In the genomic region with DNA sequence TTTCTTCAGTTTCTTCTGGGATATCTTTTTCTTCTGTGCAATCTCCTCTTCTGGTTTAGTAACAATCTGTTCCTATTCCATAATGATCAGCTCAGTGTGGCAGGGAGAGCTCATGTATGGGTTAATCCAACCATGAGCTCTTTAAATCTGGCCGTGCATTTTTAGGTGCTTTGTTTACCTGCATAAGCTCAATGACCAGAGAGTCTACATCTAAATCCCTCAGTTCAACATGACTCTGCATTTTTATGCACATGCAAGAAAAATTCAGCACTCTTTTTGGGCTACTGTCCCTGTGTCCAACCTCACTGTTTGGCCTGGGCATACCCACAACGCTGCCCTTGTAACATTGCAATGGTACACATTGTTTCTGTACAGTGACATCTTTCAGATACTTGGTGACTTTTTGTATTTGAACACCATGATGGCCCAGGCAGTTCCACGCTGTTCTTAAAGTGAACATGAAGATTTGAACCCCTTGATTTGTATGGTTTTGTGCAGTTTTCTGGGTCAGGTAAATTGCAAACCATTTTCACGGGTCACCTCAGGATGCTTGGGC, we compare ENCODE assay signal across 3 cellular contexts.
A peak's percentile ranks its signal among the peaks of the same experiment; 100 is the strongest.
TF ChIP-seq lines count a peak whose summit lies in the region.

No MANE protein-coding gene starts in this region.

TF ChIP-seq in HepG2, 621 proteins besides CTCF, POLR2A, EP300 and RAD21:
- TF ChIP-seq NFE2L2 (IDR thresholded peaks at IDR 0.05; ENCODE audit: low read length) (peak; percentile 51; the same call in 1 of the 2 replicates), MAFK (conservative IDR thresholded peaks at IDR 0.05 in 1 of 2, IDR thresholded peaks at IDR 0.05 in 1 of 2; ENCODE audit: low read length in 2 of 2) (0 out of 4 replicates have a peak, but pooled peaks have one; percentile 0 to 13), KLF13 (CRISPR knock-in tag; IDR thresholded peaks at IDR 0.05) (no peak)

TF ChIP-seq in IMR-90, 13 proteins besides CTCF, POLR2A, EP300 and RAD21:
- TF ChIP-seq, protein P1, sequence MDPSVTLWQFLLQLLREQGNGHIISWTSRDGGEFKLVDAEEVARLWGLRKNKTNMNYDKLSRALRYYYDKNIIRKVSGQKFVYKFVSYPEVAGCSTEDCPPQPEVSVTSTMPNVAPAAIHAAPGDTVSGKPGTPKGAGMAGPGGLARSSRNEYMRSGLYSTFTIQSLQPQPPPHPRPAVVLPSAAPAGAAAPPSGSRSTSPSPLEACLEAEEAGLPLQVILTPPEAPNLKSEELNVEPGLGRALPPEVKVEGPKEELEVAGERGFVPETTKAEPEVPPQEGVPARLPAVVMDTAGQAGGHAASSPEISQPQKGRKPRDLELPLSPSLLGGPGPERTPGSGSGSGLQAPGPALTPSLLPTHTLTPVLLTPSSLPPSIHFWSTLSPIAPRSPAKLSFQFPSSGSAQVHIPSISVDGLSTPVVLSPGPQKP (IDR thresholded peaks at IDR 0.05; ENCODE audit: borderline replicate concordance, low read depth, low read length): no peak
- 0 out of 2 replicates have a peak, but pooled peaks have one; percentile 4 for TF ChIP-seq NFE2L2 (IDR thresholded peaks at IDR 0.05; ENCODE audit: low read depth, low read length)

TF ChIP-seq in K562, 482 proteins besides CTCF, POLR2A, EP300 and RAD21:
- no peak for TF ChIP-seq CREM (IDR thresholded peaks at IDR 0.05; ENCODE audit: low read depth)
- peak; percentile 29; the same call in 1 of the 2 replicates for TF ChIP-seq NFE2 (IDR thresholded peaks at IDR 0.05; ENCODE audit: low read depth)
- TF ChIP-seq MAFG (tag; conservative IDR thresholded peaks at IDR 0.05): peak; percentile 47
- peak; percentile 40 for TF ChIP-seq ZNF316 (IDR thresholded peaks at IDR 0.05)
